ENCODE assay signal across 18 cellular contexts in genomic region chr9:129242191-129242953, GRCh38.
A peak's percentile ranks its signal among the peaks of the same experiment; 100 is the strongest.
DNase-seq lines count a peak whose midpoint lies in the region; ATAC-seq and TF ChIP-seq lines count a peak whose summit lies in the region.
"Had no signal": no experiment of that assay in that cellular context is flagged by ENCODE, and none has a peak within 500 bp of the region (broad histone marks: within the 10 kb centered on the region; RNA-seq: fewer than 3 reads in every experiment).

No MANE protein-coding gene starts in this region.

- H2AFZ ChIP-seq in GM23248: peak overlapping the region; percentile 86

- no peak overlapping the region for H3K4me3 ChIP-seq in GM23248
- no peak overlapping the region for H3K4me3 ChIP-seq in adipocyte (ENCODE audit: low read length)
- no peak overlapping the region for H3K4me3 ChIP-seq in right lobe of liver
- no peak overlapping the region for H3K4me3 ChIP-seq in skeletal muscle tissue (ENCODE audit: low read length in 3 of 3)
- H3K4me3 ChIP-seq: adrenal gland had no signal

- no peaks in the 10 kb centered on the region for H3K9me2 ChIP-seq in GM23248 (ENCODE audit: insufficient read depth)

- WGBS in GM23248 (ENCODE audit: low coverage in 1 of 2, low lambda C conversion rate in 2 of 2, missing lambda C conversion rate in 2 of 2), 2 experiments: 96 to 98% methylated on average over 15 of the region's 15 CpGs
- 61% methylated on average over 8 of the region's 15 CpGs for WGBS in right lobe of liver (ENCODE audit: insufficient coverage, low coverage, low lambda C conversion rate, missing lambda C conversion rate)

- H3K79me2 ChIP-seq in GM23248 (ENCODE audit: insufficient read depth): no peaks in the 10 kb centered on the region

- TF ChIP-seq CTCF in right lobe of liver (IDR thresholded peaks at IDR 0.05): no peak
- TF ChIP-seq CTCF in GM13977 (IDR thresholded peaks at IDR 0.05; ENCODE audit: extremely low read depth, insufficient read depth, missing control alignments): no peak

- H3K4me1 ChIP-seq in GM23248 (ENCODE audit: insufficient read depth) (peaks cover 14% of the 10 kb centered on the region), adipocyte (ENCODE audit: control insufficient read depth, insufficient read depth, low read length) (peaks cover 15% of the 10 kb centered on the region), right lobe of liver (no peaks in the 10 kb centered on the region), skeletal muscle tissue (ENCODE audit: control insufficient read depth in 3 of 3, insufficient read depth in 3 of 3, low read length in 3 of 3) (peaks cover 6 to 10% (median 9%) of the 10 kb centered on the region in 3 donors)

- TF ChIP-seq POLR2A in right lobe of liver (IDR thresholded peaks at IDR 0.05): no peak

- H3K9ac ChIP-seq in GM23248: peak overlapping the region; percentile 32; the same call in 1 of the 2 replicates
- peak overlapping the region; percentile 68 for H3K9ac ChIP-seq in adipocyte (ENCODE audit: low read length)
- H3K9ac ChIP-seq in skeletal muscle tissue (ENCODE audit: low read depth in 1 of 3, low read length in 3 of 3): peak overlapping the region in 1 of 3 donors; percentile 70

- H3K27me3 ChIP-seq in GM23248 (replicated peaks; ENCODE audit: insufficient read depth) (no peaks in the 10 kb centered on the region), adipocyte (replicated peaks; ENCODE audit: control insufficient read depth, insufficient read depth, low read length) (no peaks in the 10 kb centered on the region), right lobe of liver (no peaks in the 10 kb centered on the region), skeletal muscle tissue (ENCODE audit: control insufficient read depth in 3 of 3, insufficient read depth in 3 of 3, low read length in 3 of 3) (no peaks in the 10 kb centered on the region)
- H3K27me3 ChIP-seq: adrenal gland had no signal

- no peaks in the 10 kb centered on the region for H3K9me3 ChIP-seq in GM23248 (ENCODE audit: low read depth)
- H3K9me3 ChIP-seq in adipocyte (ENCODE audit: control insufficient read depth, low read length): no peaks in the 10 kb centered on the region
- no peaks in the 10 kb centered on the region for H3K9me3 ChIP-seq in right lobe of liver
- H3K9me3 ChIP-seq in skeletal muscle tissue (ENCODE audit: control insufficient read depth in 3 of 3, low read length in 3 of 3): no peaks in the 10 kb centered on the region
- H3K9me3 ChIP-seq: adrenal gland had no signal

- H3K36me3 ChIP-seq in GM23248 (ENCODE audit: low read depth) (no peaks in the 10 kb centered on the region), adipocyte (ENCODE audit: control insufficient read depth, insufficient read depth, low read length, severe bottlenecking) (no peaks in the 10 kb centered on the region), right lobe of liver (no peaks in the 10 kb centered on the region), skeletal muscle tissue (ENCODE audit: control insufficient read depth in 3 of 3, insufficient read depth in 3 of 3, low read length in 3 of 3) (no peaks in the 10 kb centered on the region)
- H3K36me3 ChIP-seq: adrenal gland had no signal

- in situ Hi-C loops in GM23248 (cut with MboI) (no loop called here), GM13977 (cut with MboI; ENCODE audit: low pct_unique_long_range_greater_than_20kb, low sequenced_read_pairs, unreplicated experiment) (no loop called here)

- DNase-seq in GM23248 (no peak), adipocyte (ENCODE audit: low read depth) (no peak), right lobe of liver (peak in 2 of 3 donors; percentile 10 to 47), GM13977 (ENCODE audit: low spot score) (no peak)
- DNase-seq in stimulated activated CD4-positive, alpha-beta T cell treated with anti-CD3 and anti-CD28 coated beads, Interleukin-2, amount 100 ng/mL, for 24 hours: no peak
- DNase-seq: activated CD4-positive, alpha-beta T cell treated with anti-CD3 and anti-CD28 coated beads, Interleukin-2, amount 10 ng/mL, durations not matched to agents 24 days and 14 days; DMS53; KG1; NCI-H1092; NCI-H774; nephron progenitor cell; PC-3; retina; stimulated activated CD4-positive, alpha-beta T cell treated with anti-CD3 and anti-CD28 coated beads, Interleukin-1b, Interleukin-23, amount 100 ng/mL, for 48 hours had no signal

- 0 out of 2 replicates have a peak, but pooled peaks cover 3% of the 10 kb centered on the region for H3F3A ChIP-seq in GM23248 (ENCODE audit: insufficient read depth)

- no peak for ATAC-seq in right lobe of liver
- no peak for ATAC-seq in GM19023 (IDR thresholded peaks at IDR 0.05; ENCODE audit: unreplicated experiment)
- ATAC-seq: PC-3 had no signal

- no peaks in the 10 kb centered on the region for H4K20me1 ChIP-seq in GM23248 (ENCODE audit: insufficient read depth)

- intact Hi-C loops in right lobe of liver (cut with DNase I): no loop called here

- no peak overlapping the region for H3K4me2 ChIP-seq in GM23248 (ENCODE audit: unreplicated experiment)

- H3K27ac ChIP-seq in GM23248: 0 out of 2 replicates have a peak overlapping the region, but pooled peaks have one; percentile 7
- H3K27ac ChIP-seq in right lobe of liver: no peak overlapping the region
- peak overlapping the region; percentile 26 for H3K27ac ChIP-seq in skeletal muscle tissue (ENCODE audit: low read depth, low read length)
- H3K27ac ChIP-seq: adrenal gland, HL-60 had no signal

Comparison
In these comparisons a context has a peak if more than half of its experiments do, and no peak if none do; other contexts are left out.
1. DNase-seq: peak in right lobe of liver (2 of 3); none in GM23248 (single experiment), adipocyte (single experiment), stimulated activated CD4-positive, alpha-beta T cell treated with anti-CD3 and anti-CD28 coated beads, Interleukin-2, amount 100 ng/mL, for 24 hours (0 of 2) and GM13977 (single experiment).
2. H3K27ac ChIP-seq: peak in GM23248 (single experiment) and skeletal muscle tissue (single experiment); none in right lobe of liver (0 of 3).